18 cellular contexts compared by ENCODE assay signal in the genomic region with DNA sequence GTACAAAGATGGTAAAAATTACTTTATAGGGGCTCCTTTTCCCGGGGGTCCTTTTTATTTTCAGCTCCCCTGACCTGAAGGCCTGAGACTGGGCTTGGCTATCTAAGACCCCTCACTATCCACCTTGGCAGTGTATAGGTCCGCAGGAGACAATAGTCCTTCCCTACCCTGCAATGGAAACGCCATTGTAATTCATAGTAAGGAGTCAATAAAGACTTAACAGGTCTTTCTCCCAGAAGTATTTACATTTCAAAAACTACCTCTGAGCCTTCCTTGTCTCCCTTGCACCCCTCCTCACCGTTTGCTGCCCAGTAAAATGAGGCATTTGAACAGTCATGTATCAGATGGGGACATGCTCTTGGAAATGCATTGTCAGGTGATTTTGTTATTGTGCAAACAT.
DNase-seq lines count a peak whose midpoint lies in the region; ATAC-seq, FAIRE-seq and TF ChIP-seq lines count a peak whose summit lies in the region.
"Had no signal": no experiment of that assay in that cellular context is flagged by ENCODE, and none has a peak within 500 bp of the region (broad histone marks: within the 10 kb centered on the region; RNA-seq: fewer than 3 reads in every experiment).

No MANE protein-coding gene starts in this region.

- no peak for TF ChIP-seq RAD21 in H1 (IDR thresholded peaks at IDR 0.05 in 1 of 2, conservative IDR thresholded peaks at IDR 0.05 in 1 of 2; ENCODE audit: low read depth in 2 of 2, low read length in 2 of 2)

- H3K27me3 ChIP-seq in HUES6 (ENCODE audit: control insufficient read depth, insufficient read depth, low read length), result no peaks in the 10 kb centered on the region; the same call in 1 of the 2 replicates
- H3K27me3 ChIP-seq in H1 (replicated peaks in 1 of 4; ENCODE audit: control insufficient read depth in 3 of 4, extremely low read depth in 1 of 4, insufficient read depth in 3 of 4, low read length in 3 of 4), result no peaks in the 10 kb centered on the region

- H4K8ac ChIP-seq in H1 (ENCODE audit: extremely low read depth, insufficient read depth, low read length), result no peak overlapping the region

- DNase-seq in ELF-1 (ENCODE audit: low read depth, low spot score), result peak; percentile 40
- DNase-seq in H1 (ENCODE audit: low read depth in 1 of 2, low spot score in 2 of 2), result peak in 1 of 2 experiments; percentile 5
- DNase-seq in iPS-NIHi11 (ENCODE audit: low spot score), result peak; percentile 53
- DNase-seq in progenitor cell of endocrine pancreas (ENCODE audit: low spot score, unreplicated experiment), result no peak
- no peak for DNase-seq in ureter (ENCODE audit: low spot score)
- DNase-seq in activated naive CD8-positive, alpha-beta T cell treated with anti-CD3 and anti-CD28 coated beads, Interleukin-2, amount 50 U/mL, for 24 hours, result no peak
- DNase-seq: CD8-positive, alpha-beta T cell; COR-L47; DND-41; GF-D8; HCEC 1CT; HFFc6 had no signal

- H2AFZ ChIP-seq in H1 (ENCODE audit: low read length), result no peak overlapping the region

- H3K4me3 Mint-ChIP-seq in progenitor cell of endocrine pancreas (ENCODE audit: low read depth), result no peak overlapping the region
- H3K4me3 Mint-ChIP-seq in activated naive CD8-positive, alpha-beta T cell treated with anti-CD3 and anti-CD28 coated beads, Interleukin-2, amount 50 U/mL, for 24 hours, result no peak overlapping the region
- H3K4me3 Mint-ChIP-seq: CD14-positive monocyte; CD8-positive, alpha-beta T cell; HFFc6 had no signal

- H2BK120ac ChIP-seq in H1 (replicated peaks; ENCODE audit: low read depth, low read length), result no peak overlapping the region

- no peak overlapping the region for H4K5ac ChIP-seq in H1 (ENCODE audit: insufficient read length, low read depth, low read length)

- H3K4me2 ChIP-seq in H1 (ENCODE audit: insufficient read depth in 1 of 2, low read depth in 2 of 2, low read length in 2 of 2), result peak overlapping the region in 1 of 2 experiments; percentile 25; a peak in 2 of 4 replicates
- H3K4me2 ChIP-seq: KMS-11 had no signal

- no peak overlapping the region for H2AK5ac ChIP-seq in H1 (ENCODE audit: low read depth, low read length)

- H3K36me3 ChIP-seq in HUES6 (ENCODE audit: control insufficient read depth, insufficient read depth, low read length) (no peaks in the 10 kb centered on the region), H1 (ENCODE audit: control insufficient read depth in 2 of 4, insufficient read depth in 4 of 4, low read length in 3 of 4) (no peaks in the 10 kb centered on the region)

- no peaks in the 10 kb centered on the region for H3K36me3 Mint-ChIP-seq in progenitor cell of endocrine pancreas (ENCODE audit: insufficient read depth)
- H3K36me3 Mint-ChIP-seq in activated naive CD8-positive, alpha-beta T cell treated with anti-CD3 and anti-CD28 coated beads, Interleukin-2, amount 50 U/mL, for 24 hours (ENCODE audit: low read depth), result no peaks in the 10 kb centered on the region
- H3K36me3 Mint-ChIP-seq: CD14-positive monocyte; CD8-positive, alpha-beta T cell had no signal

- H2BK20ac ChIP-seq in H1 (ENCODE audit: low read length), result no peak overlapping the region

- H3K18ac ChIP-seq in H1 (ENCODE audit: extremely low read depth, low read length), result no peak overlapping the region; the same call in 1 of the 2 replicates

- H3K27me3 Mint-ChIP-seq in progenitor cell of endocrine pancreas, result no peaks in the 10 kb centered on the region
- no peaks in the 10 kb centered on the region for H3K27me3 Mint-ChIP-seq in activated naive CD8-positive, alpha-beta T cell treated with anti-CD3 and anti-CD28 coated beads, Interleukin-2, amount 50 U/mL, for 24 hours

- H3K4me1 ChIP-seq in HUES6 (ENCODE audit: control insufficient read depth, insufficient read depth, low read length) (peaks cover 29% of the 10 kb centered on the region), H1 (replicated peaks in 1 of 4; ENCODE audit: control insufficient read depth in 3 of 4, insufficient read depth in 4 of 4, low read length in 3 of 4) (peaks cover 0 to 11% (median 0%) of the 10 kb centered on the region in 4 experiments; a peak in 2 of 7 replicates)

- CTCF ChIA-PET in H1 (lab: Charles Lee; ENCODE audit: partially characterized antibody), result interaction anchor here (1.1 kb wide), 1 partner anchor 343 kb away, joined by 3 read pairs; no protein-coding TSS in a partner anchor

- no peak overlapping the region for H3K56ac ChIP-seq in H1 (replicated peaks; ENCODE audit: insufficient read length, low read depth, low read length)

- TF ChIP-seq POLR2A in H1 (IDR thresholded peaks at IDR 0.05; ENCODE audit: control extremely low read depth in 1 of 2, low read depth in 2 of 2, low read length in 2 of 2), result no peak

- H2BK5ac ChIP-seq in H1 (ENCODE audit: low read depth, low read length), result no peak overlapping the region

- H3K79me1 ChIP-seq in H1 (ENCODE audit: low read depth, low read length), result no peaks in the 10 kb centered on the region

- POLR2A ChIA-PET in H1 (lab: Charles Lee; ENCODE audit: partially characterized antibody), result no interaction called here

- H3K14ac ChIP-seq in H1 (ENCODE audit: insufficient read length), result no peak overlapping the region

- H3K4me3 ChIP-seq in HUES6 (ENCODE audit: low read depth, low read length) (peak overlapping the region; percentile 35; the same call in 1 of the 2 replicates), H1 (ENCODE audit: extremely low read depth in 1 of 4, insufficient read depth in 2 of 4, low read depth in 3 of 4, low read length in 4 of 4) (no peak overlapping the region)

- H2BK15ac ChIP-seq in H1 (ENCODE audit: low read length), result no peak overlapping the region

- H3K23me2 ChIP-seq in H1 (ENCODE audit: low read depth, low read length), result no peaks in the 10 kb centered on the region

- TF ChIP-seq CTCF in H1 (IDR thresholded peaks at IDR 0.05; ENCODE audit: control extremely low read depth in 1 of 3, insufficient read depth in 1 of 3, low read depth in 1 of 3, low read length in 3 of 3) (no peak), progenitor cell of endocrine pancreas (IDR thresholded peaks at IDR 0.05; ENCODE audit: unreplicated experiment) (no peak)

- no peak overlapping the region for H4K91ac ChIP-seq in H1 (replicated peaks; ENCODE audit: insufficient read length, low read length)

- no peak overlapping the region for H3K4ac ChIP-seq in H1 (replicated peaks; ENCODE audit: insufficient read length, low read depth, low read length)

- no peak for FAIRE-seq in H1 (lab: Jason Lieb, UNC)
- FAIRE-seq: HepG2 had no signal

- no peak overlapping the region for H3K23ac ChIP-seq in H1 (ENCODE audit: insufficient read length)

- no peak for TF ChIP-seq EP300 in H1 (IDR thresholded peaks at IDR 0.05; ENCODE audit: borderline replicate concordance in 1 of 2, low read depth in 2 of 2, low read length in 2 of 2)

- no peak for ATAC-seq in HG03354 (IDR thresholded peaks at IDR 0.05; ENCODE audit: poor library complexity, severe bottlenecking, unreplicated experiment)
- ATAC-seq in activated naive CD8-positive, alpha-beta T cell treated with anti-CD3 and anti-CD28 coated beads, Interleukin-2, amount 50 U/mL, for 24 hours, result no peak
- ATAC-seq: CD8-positive, alpha-beta T cell; HepG2 had no signal

- H3K4me1 Mint-ChIP-seq in progenitor cell of endocrine pancreas (ENCODE audit: low read depth), result peaks cover 11% of the 10 kb centered on the region
- H3K4me1 Mint-ChIP-seq in activated naive CD8-positive, alpha-beta T cell treated with anti-CD3 and anti-CD28 coated beads, Interleukin-2, amount 50 U/mL, for 24 hours, result no peaks in the 10 kb centered on the region
- H3K4me1 Mint-ChIP-seq: CD14-positive monocyte had no signal

- H3K27ac ChIP-seq in HUES6 (ENCODE audit: low read depth, low read length) (no peak overlapping the region), H1 (ENCODE audit: low read depth, low read length) (no peak overlapping the region)
- H3K27ac ChIP-seq: 22Rv1, KMS-11 had no signal

- H4K20me1 ChIP-seq in H1 (replicated peaks in 1 of 2; ENCODE audit: control insufficient read depth in 1 of 2, insufficient read depth in 2 of 2, low read length in 2 of 2), result no peaks in the 10 kb centered on the region

- WGBS in H1 (ENCODE audit: extremely low coverage in 1 of 2, insufficient coverage in 1 of 2, insufficient read length in 1 of 2, insufficient replicate concordance in 2 of 2, low coverage in 1 of 2, low lambda C conversion rate in 2 of 2, missing lambda C conversion rate in 1 of 2), 2 experiments, result 12% methylated on average over 3 of the region's 4 CpGs; no CpG with 5 or more reads in 1 of the 2 experiments

- no peaks in the 10 kb centered on the region for H3K9me3 Mint-ChIP-seq in progenitor cell of endocrine pancreas (ENCODE audit: low read depth)
- H3K9me3 Mint-ChIP-seq in activated naive CD8-positive, alpha-beta T cell treated with anti-CD3 and anti-CD28 coated beads, Interleukin-2, amount 50 U/mL, for 24 hours, result no peaks in the 10 kb centered on the region
- H3K9me3 Mint-ChIP-seq: CD8-positive, alpha-beta T cell had no signal

- H2BK12ac ChIP-seq in H1 (ENCODE audit: low read depth, low read length), result no peak overlapping the region

- H3K9me3 ChIP-seq in HUES6 (ENCODE audit: control insufficient read depth, insufficient read depth, low read depth, low read length), result no peaks in the 10 kb centered on the region
- no peaks in the 10 kb centered on the region for H3K9me3 ChIP-seq in H1 (ENCODE audit: insufficient read depth in 2 of 2, low read depth in 1 of 2, low read length in 1 of 2)

- no peak overlapping the region for H3K9ac ChIP-seq in HUES6 (ENCODE audit: low read length)
- H3K9ac ChIP-seq in H1 (replicated peaks in 1 of 4; ENCODE audit: extremely low read depth in 1 of 4, low read depth in 3 of 4, low read length in 3 of 4), result no peak overlapping the region
- H3K9ac ChIP-seq: KMS-11 had no signal

- H3K79me2 ChIP-seq in H1 (ENCODE audit: control insufficient read depth in 1 of 2, insufficient read depth in 2 of 2, low read length in 2 of 2), result no peaks in the 10 kb centered on the region

- no peak overlapping the region for H3K27ac Mint-ChIP-seq in progenitor cell of endocrine pancreas
- no peak overlapping the region for H3K27ac Mint-ChIP-seq in activated naive CD8-positive, alpha-beta T cell treated with anti-CD3 and anti-CD28 coated beads, Interleukin-2, amount 50 U/mL, for 24 hours
- H3K27ac Mint-ChIP-seq: CD14-positive monocyte; CD8-positive, alpha-beta T cell; HFFc6 had no signal

TF ChIP-seq in H1, 55 proteins besides CTCF, POLR2A, EP300 and RAD21:
- TF ChIP-seq SUZ12 (IDR thresholded peaks at IDR 0.05; ENCODE audit: low read length) (no peak), NANOG (IDR thresholded peaks at IDR 0.05; ENCODE audit: insufficient read depth, low read depth, low read length, poor library complexity, severe bottlenecking) (peak; percentile 22)

Comparison
In these comparisons a context has a peak if more than half of its experiments do, and no peak if none do; other contexts are left out.
1. DNase-seq: peak in ELF-1 (single experiment) and iPS-NIHi11 (single experiment); none in progenitor cell of endocrine pancreas (single experiment), ureter (single experiment) and activated naive CD8-positive, alpha-beta T cell treated with anti-CD3 and anti-CD28 coated beads, Interleukin-2, amount 50 U/mL, for 24 hours (single experiment).